Comparison of ENCODE assay signal across 10 cellular contexts in the genomic region with DNA sequence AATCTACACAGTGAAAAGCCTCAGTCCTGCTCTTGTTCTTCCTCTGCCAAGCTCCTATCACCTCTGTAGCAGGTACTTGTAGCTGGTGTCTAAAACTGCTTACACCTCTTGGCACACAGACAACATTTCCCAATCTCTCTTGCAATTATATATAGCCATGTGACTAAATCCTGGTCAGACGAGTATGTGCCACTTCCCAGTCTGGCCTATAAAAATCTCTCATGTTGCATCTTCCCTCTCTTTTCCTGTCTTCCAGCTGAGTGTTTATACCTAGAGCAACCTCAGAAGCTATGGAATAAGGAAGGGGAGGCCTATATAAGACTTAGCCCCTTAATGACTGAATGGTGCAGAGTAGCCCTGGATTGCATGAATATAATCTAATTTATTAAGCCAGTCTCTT.
DNase-seq lines count a peak whose midpoint lies in the region; ATAC-seq, FAIRE-seq and TF ChIP-seq lines count a peak whose summit lies in the region.
"Had no signal": no experiment of that assay in that cellular context is flagged by ENCODE, and none has a peak within 500 bp of the region (broad histone marks: within the 10 kb centered on the region; RNA-seq: fewer than 3 reads in every experiment).

No MANE protein-coding gene starts in this region.

- TF ChIP-seq POLR2A in right lobe of liver (IDR thresholded peaks at IDR 0.05) (no peak), HepG2 (IDR thresholded peaks at IDR 0.05; ENCODE audit: insufficient read depth in 1 of 2, low read depth in 2 of 2, low read length in 2 of 2) (no peak), adrenal gland (IDR thresholded peaks at IDR 0.05) (no peak)

- no peaks in the 10 kb centered on the region for H3K27me3 ChIP-seq in right lobe of liver
- no peaks in the 10 kb centered on the region; a peak in 1 of 5 replicates for H3K27me3 ChIP-seq in HepG2 (ENCODE audit: control insufficient read depth in 1 of 2, insufficient read depth in 2 of 2, low read length in 2 of 2)
- H3K27me3 ChIP-seq in SK-N-SH (ENCODE audit: insufficient read depth), result no peaks in the 10 kb centered on the region
- H3K27me3 ChIP-seq in left ventricle myocardium inferior (ENCODE audit: low read depth), result no peaks in the 10 kb centered on the region
- no peaks in the 10 kb centered on the region for H3K27me3 ChIP-seq in adrenal gland

- H4K20me1 ChIP-seq in HepG2 (ENCODE audit: insufficient read depth, low read length) (no peaks in the 10 kb centered on the region), SK-N-SH (ENCODE audit: insufficient read depth) (no peaks in the 10 kb centered on the region; the same call in 1 of the 2 replicates)

- no peaks in the 10 kb centered on the region for H3K79me2 ChIP-seq in HepG2 (ENCODE audit: insufficient read depth, low read length)
- H3K79me2 ChIP-seq in SK-N-SH (ENCODE audit: insufficient read depth), result peaks cover 68% of the 10 kb centered on the region

- TF ChIP-seq EP300 in HepG2 (IDR thresholded peaks at IDR 0.05; ENCODE audit: low read depth in 2 of 2, low read length in 2 of 2), result no peak
- TF ChIP-seq EP300 in HepG2 (CRISPR knock-in tag; IDR thresholded peaks at IDR 0.05; ENCODE audit: borderline replicate concordance), result no peak
- no peak for TF ChIP-seq EP300 in SK-N-SH (IDR thresholded peaks at IDR 0.05; ENCODE audit: borderline replicate concordance in 1 of 2, low read depth in 1 of 2, low read length in 1 of 2)

- BruUV-seq in HepG2 (replicated peaks; lab: Mats Ljungman, UMichigan), result no TSS peak

- no peaks in the 10 kb centered on the region for H3K36me3 ChIP-seq in right lobe of liver
- no peaks in the 10 kb centered on the region for H3K36me3 ChIP-seq in HepG2 (replicated peaks in 1 of 2; ENCODE audit: control insufficient read depth in 1 of 2, insufficient read depth in 2 of 2, low read length in 2 of 2)
- H3K36me3 ChIP-seq in SK-N-SH (replicated peaks in 1 of 2; ENCODE audit: control insufficient read depth in 1 of 2, insufficient read depth in 2 of 2, low read length in 1 of 2), result no peaks in the 10 kb centered on the region
- H3K36me3 ChIP-seq in left ventricle myocardium inferior, result no peaks in the 10 kb centered on the region
- no peaks in the 10 kb centered on the region for H3K36me3 ChIP-seq in adrenal gland (replicated peaks in 1 of 2)

- H3K4me2 ChIP-seq in HepG2 (ENCODE audit: low read depth, low read length) (no peak overlapping the region), SK-N-SH (no peak overlapping the region)

- no peak for FAIRE-seq in HepG2 (lab: Jason Lieb, UNC)

- CTCF ChIA-PET in HepG2 (lab: Yijun Ruan, JAX; ENCODE audit: low intra/inter-chr PET ratio, low total read pairs) (no interaction called here), SK-N-SH (lab: Yijun Ruan, JAX) (interaction anchor here (0.8 to 1.7 kb wide), 5 partner anchors 23 to 166 kb away, joined by 3 to 5 read pairs (median 4); partner anchors contain the start of gene RNF150)

- H3K9me3 ChIP-seq in right lobe of liver (no peaks in the 10 kb centered on the region), HepG2 (ENCODE audit: low read length) (no peaks in the 10 kb centered on the region), SK-N-SH (no peaks in the 10 kb centered on the region), left ventricle myocardium inferior (replicated peaks) (no peaks in the 10 kb centered on the region), adrenal gland (replicated peaks in 1 of 3) (no peaks in the 10 kb centered on the region)

- H3K9ac ChIP-seq in HepG2 (ENCODE audit: insufficient read depth, low read depth, low read length), result no peak overlapping the region
- H3K9ac ChIP-seq in SK-N-SH, result no peak overlapping the region

- intact Hi-C loops in right lobe of liver (cut with DNase I) (no loop called here), HepG2 (cut with micrococcal nuclease; ENCODE audit: unreplicated experiment) (no loop called here), left ventricle myocardium inferior (cut with micrococcal nuclease) (no loop called here), adrenal gland (cut with DNase I) (no loop called here)

- H3F3A ChIP-seq in SK-N-SH (replicated peaks; ENCODE audit: insufficient read depth), result peaks cover 20% of the 10 kb centered on the region

- peak; percentile 80 to 93 (median 86) for ATAC-seq in right lobe of liver
- no peak for ATAC-seq in HepG2
- no peak for ATAC-seq in HG03442 (IDR thresholded peaks at IDR 0.05; ENCODE audit: unreplicated experiment)
- no peak for ATAC-seq in GM18517 (IDR thresholded peaks at IDR 0.05; ENCODE audit: unreplicated experiment)

- DNase-seq in right lobe of liver, result peak in 1 of 3 donors; percentile 52
- DNase-seq in HepG2 (ENCODE audit: low spot score), result no peak
- no peak for DNase-seq in SK-N-SH
- DNase-seq in left ventricle myocardium inferior, result no peak
- no peak for DNase-seq in NCI-H146 (lab: John Stamatoyannopoulos, UW)
- no peak for DNase-seq in adrenal gland
- DNase-seq: activated CD4-positive, alpha-beta T cell treated with anti-CD3 and anti-CD28 coated beads for 4 hours; NCI-H2227 treated with DMSO at 0.1 percent for 48 hours had no signal

- no peak overlapping the region for H3K4me3 ChIP-seq in right lobe of liver
- no peak overlapping the region for H3K4me3 ChIP-seq in HepG2 (replicated peaks in 1 of 3; ENCODE audit: insufficient read depth in 1 of 3, low read depth in 2 of 3, low read length in 3 of 3)
- no peak overlapping the region for H3K4me3 ChIP-seq in SK-N-SH (ENCODE audit: low read depth in 2 of 2, low read length in 1 of 2)
- H3K4me3 ChIP-seq in left ventricle myocardium inferior, result no peak overlapping the region
- no peak overlapping the region for H3K4me3 ChIP-seq in adrenal gland

- in situ Hi-C loops in HepG2 (cut with HindIII; ENCODE audit: extremely low pct_ligation_motif_present, low pct_unique_long_range_greater_than_20kb), result no loop called here

- TF ChIP-seq RAD21 in HepG2 (CRISPR knock-in tag; IDR thresholded peaks at IDR 0.05) (no peak), SK-N-SH (IDR thresholded peaks at IDR 0.05; ENCODE audit: low read length) (no peak)

- POLR2A ChIA-PET in HepG2 (lab: Yijun Ruan, JAX) (no interaction called here), SK-N-SH (lab: Yijun Ruan, JAX) (interaction anchor here (0.7 to 1.0 kb wide), 3 partner anchors 43 to 124 kb away, joined by 5 to 9 read pairs (median 5); no protein-coding TSS in a partner anchor)

- H3K27ac ChIP-seq in right lobe of liver (no peak overlapping the region), HepG2 (ENCODE audit: extremely low read length, insufficient read depth, low read length) (no peak overlapping the region), SK-N-SH (ENCODE audit: low read depth in 2 of 2, low read length in 1 of 2) (peak overlapping the region; percentile 64 to 96), left ventricle myocardium inferior (replicated peaks) (peak overlapping the region; percentile 73), adrenal gland (peak overlapping the region in 1 of 5 donors; percentile 11)

- no peak for TF ChIP-seq CTCF in right lobe of liver (IDR thresholded peaks at IDR 0.05)
- TF ChIP-seq CTCF in HepG2 (CRISPR knock-in tag; IDR thresholded peaks at IDR 0.05), result no peak
- no peak for TF ChIP-seq CTCF in SK-N-SH (IDR thresholded peaks at IDR 0.05)
- no peak for TF ChIP-seq CTCF in left ventricle myocardium inferior (IDR thresholded peaks at IDR 0.05; ENCODE audit: borderline replicate concordance)
- no peak for TF ChIP-seq CTCF in adrenal gland (IDR thresholded peaks at IDR 0.05)

- H3K4me1 ChIP-seq in right lobe of liver (no peaks in the 10 kb centered on the region), HepG2 (ENCODE audit: insufficient read depth, low read length) (no peaks in the 10 kb centered on the region), SK-N-SH (ENCODE audit: control insufficient read depth in 1 of 2, insufficient read depth in 2 of 2, low read depth in 1 of 2, low read length in 1 of 2) (peaks cover 9 to 28% of the 10 kb centered on the region in 2 experiments; a peak in 3 of 4 replicates), left ventricle myocardium inferior (peaks cover 31% of the 10 kb centered on the region), adrenal gland (replicated peaks in 1 of 2) (peaks cover 14 to 15% of the 10 kb centered on the region in 2 donors)

- H2AFZ ChIP-seq in HepG2 (ENCODE audit: low read length) (no peak overlapping the region), SK-N-SH (ENCODE audit: low read depth) (no peak overlapping the region)

- H3K9me2 ChIP-seq in SK-N-SH, result no peaks in the 10 kb centered on the region

- WGBS in right lobe of liver (ENCODE audit: insufficient coverage, low coverage, low lambda C conversion rate, missing lambda C conversion rate), result 21% methylated on average over 1 of the region's 1 CpG
- 0% methylated on average over 1 of the region's 1 CpG for WGBS in HepG2 (ENCODE audit: low lambda C conversion rate)
- 53% methylated on average over 1 of the region's 1 CpG for WGBS in SK-N-SH (ENCODE audit: low lambda C conversion rate)
- whole genome bisulfite sequencing in adrenal gland, 4 donors, result 15 to 28% (median 20%) methylated on average over 1 of the region's 1 CpG

TF ChIP-seq in HepG2, 621 proteins besides CTCF, POLR2A, EP300 and RAD21 (continues in another document):
- TF ChIP-seq ZNF382 (CRISPR knock-in tag; IDR thresholded peaks at IDR 0.05; ENCODE audit: borderline replicate concordance), result no peak

TF ChIP-seq in SK-N-SH, 30 proteins besides CTCF, POLR2A, EP300 and RAD21 (continues in another document):
- no peak for TF ChIP-seq YY1 (IDR thresholded peaks at IDR 0.05; ENCODE audit: low read depth)
- no peak for TF ChIP-seq MEF2A (IDR thresholded peaks at IDR 0.05; ENCODE audit: borderline replicate concordance, low read depth)
- TF ChIP-seq, protein P1, sequence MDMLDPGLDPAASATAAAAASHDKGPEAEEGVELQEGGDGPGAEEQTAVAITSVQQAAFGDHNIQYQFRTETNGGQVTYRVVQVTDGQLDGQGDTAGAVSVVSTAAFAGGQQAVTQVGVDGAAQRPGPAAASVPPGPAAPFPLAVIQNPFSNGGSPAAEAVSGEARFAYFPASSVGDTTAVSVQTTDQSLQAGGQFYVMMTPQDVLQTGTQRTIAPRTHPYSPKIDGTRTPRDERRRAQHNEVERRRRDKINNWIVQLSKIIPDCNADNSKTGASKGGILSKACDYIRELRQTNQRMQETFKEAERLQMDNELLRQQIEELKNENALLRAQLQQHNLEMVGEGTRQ (IDR thresholded peaks at IDR 0.05; ENCODE audit: borderline replicate concordance, low read depth, low read length), result no peak
- no peak for TF ChIP-seq TCF12 (IDR thresholded peaks at IDR 0.05)
- TF ChIP-seq ELF1 (IDR thresholded peaks at IDR 0.05), result no peak
- TF ChIP-seq RXRA (IDR thresholded peaks at IDR 0.05; ENCODE audit: borderline replicate concordance, low read depth), result no peak
- no peak for TF ChIP-seq FOSL2 (IDR thresholded peaks at IDR 0.05; ENCODE audit: borderline replicate concordance, low read depth)
- no peak for TF ChIP-seq EZH2phosphoT487 (IDR thresholded peaks at IDR 0.05; ENCODE audit: borderline replicate concordance, low read depth)
- TF ChIP-seq GABPA (IDR thresholded peaks at IDR 0.05; ENCODE audit: low read depth), result no peak

Comparison
In these comparisons a context has a peak if more than half of its experiments do, and no peak if none do; other contexts are left out.
1. ATAC-seq: peak in right lobe of liver (4 of 4); none in HepG2 (single experiment), HG03442 (single experiment) and GM18517 (single experiment).
2. H3K27ac ChIP-seq: peak in SK-N-SH (2 of 2) and left ventricle myocardium inferior (single experiment); none in right lobe of liver (0 of 3) and HepG2 (single experiment).